8 cellular contexts compared by ENCODE assay signal in genomic region chr11:694563-695331, GRCh38. TPM values are rescaled to one million over a fixed set of nuclear protein-coding genes. Genes with fewer than 3 reads are reported as not detected.
DNase-seq lines count a peak whose midpoint lies in the region; ATAC-seq lines count a peak whose summit lies in the region.

A gene with protein sequence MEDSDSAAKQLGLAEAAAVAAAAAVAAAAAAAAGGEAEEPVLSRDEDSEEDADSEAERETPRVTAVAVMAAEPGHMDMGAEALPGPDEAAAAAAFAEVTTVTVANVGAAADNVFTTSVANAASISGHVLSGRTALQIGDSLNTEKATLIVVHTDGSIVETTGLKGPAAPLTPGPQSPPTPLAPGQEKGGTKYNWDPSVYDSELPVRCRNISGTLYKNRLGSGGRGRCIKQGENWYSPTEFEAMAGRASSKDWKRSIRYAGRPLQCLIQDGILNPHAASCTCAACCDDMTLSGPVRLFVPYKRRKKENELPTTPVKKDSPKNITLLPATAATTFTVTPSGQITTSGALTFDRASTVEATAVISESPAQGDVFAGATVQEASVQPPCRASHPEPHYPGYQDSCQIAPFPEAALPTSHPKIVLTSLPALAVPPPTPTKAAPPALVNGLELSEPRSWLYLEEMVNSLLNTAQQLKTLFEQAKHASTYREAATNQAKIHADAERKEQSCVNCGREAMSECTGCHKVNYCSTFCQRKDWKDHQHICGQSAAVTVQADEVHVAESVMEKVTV (minus strand): TSS chr11:695222. CDS start chr11:695047, 175 bp downstream.

- peaks cover 57% of the 10 kb centered on the region for H3K4me1 Mint-ChIP-seq in activated CD8-positive, alpha-beta memory T cell treated with anti-CD3 and anti-CD28 coated beads, Interleukin-2, amount 10 ng/mL, durations not matched to agents 7 days and 5 days

- under 1% methylated on average over 80 of the region's 108 CpGs for WGBS in mesenchymal stem cell

- no peaks in the 10 kb centered on the region for H3K27me3 Mint-ChIP-seq in activated CD8-positive, alpha-beta memory T cell treated with anti-CD3 and anti-CD28 coated beads, Interleukin-2, amount 10 ng/mL, durations not matched to agents 7 days and 5 days

- H3K4me1 ChIP-seq in endocrine pancreas (ENCODE audit: control insufficient read depth, insufficient read depth, low read length), result peaks cover 8% of the 10 kb centered on the region
- peaks cover 58% of the 10 kb centered on the region for H3K4me1 ChIP-seq in mesenchymal stem cell (ENCODE audit: control insufficient read depth, insufficient read depth, low read depth, low read length)

- H3K9me3 Mint-ChIP-seq in activated CD8-positive, alpha-beta memory T cell treated with anti-CD3 and anti-CD28 coated beads, Interleukin-2, amount 10 ng/mL, durations not matched to agents 7 days and 5 days (ENCODE audit: low read depth), result no peaks in the 10 kb centered on the region

- peak within 1 kb of the TSS; percentile 93 for H3K27ac Mint-ChIP-seq in activated CD8-positive, alpha-beta memory T cell treated with anti-CD3 and anti-CD28 coated beads, Interleukin-2, amount 10 ng/mL, durations not matched to agents 7 days and 5 days

- peak within 1 kb of the TSS; percentile 98 for H2BK120ac ChIP-seq in mesenchymal stem cell (ENCODE audit: low read depth, low read length)

- H3K9me3 ChIP-seq in endocrine pancreas (ENCODE audit: control insufficient read depth, low read length) (no peaks in the 10 kb centered on the region), mesenchymal stem cell (ENCODE audit: control insufficient read depth, low read length) (no peaks in the 10 kb centered on the region)

- peak; percentile 78 for ATAC-seq in GM21360 (IDR thresholded peaks at IDR 0.05; ENCODE audit: unreplicated experiment)
- ATAC-seq in activated CD8-positive, alpha-beta memory T cell treated with anti-CD3 and anti-CD28 coated beads, Interleukin-2, amount 10 ng/mL, durations not matched to agents 7 days and 5 days, result peak; percentile 86

- H2BK15ac ChIP-seq in mesenchymal stem cell (ENCODE audit: low read depth, poor library complexity, severe bottlenecking), result peak within 1 kb of the TSS; percentile 100

- H3K14ac ChIP-seq in mesenchymal stem cell (ENCODE audit: low read length in 2 of 2), result peak within 1 kb of the TSS; percentile 49 to 99

- H2AK5ac ChIP-seq in mesenchymal stem cell (ENCODE audit: low read length, severe bottlenecking), result peak within 1 kb of the TSS; percentile 35

- H4K8ac ChIP-seq in mesenchymal stem cell (ENCODE audit: low read length), result peak within 1 kb of the TSS; percentile 98

- no peak within 1 kb of the TSS for H3K4me3 ChIP-seq in endocrine pancreas (ENCODE audit: control insufficient read depth, insufficient read depth, low read length)
- peak within 1 kb of the TSS; percentile 79 to 97 for H3K4me3 ChIP-seq in mesenchymal stem cell (ENCODE audit: insufficient read depth in 1 of 2, low read depth in 1 of 2, low read length in 2 of 2)

- H3K36me3 ChIP-seq in endocrine pancreas (ENCODE audit: control insufficient read depth, insufficient read depth, low read length) (no peaks in the 10 kb centered on the region), mesenchymal stem cell (ENCODE audit: control insufficient read depth in 1 of 2, insufficient read depth in 2 of 2, low read depth in 1 of 2, low read length in 2 of 2) (peaks cover 11 to 13% of the 10 kb centered on the region in 2 experiments)

- H3K27ac ChIP-seq in mesenchymal stem cell (ENCODE audit: low read length, poor library complexity, severe bottlenecking), result peak within 1 kb of the TSS; percentile 99

- peak within 1 kb of the TSS; percentile 100 for H2BK5ac ChIP-seq in mesenchymal stem cell (ENCODE audit: low read depth, low read length, poor library complexity, severe bottlenecking)

- DNase-seq in COLO668 (lab: John Stamatoyannopoulos, UW; ENCODE audit: unreplicated experiment), result peak; percentile 85
- DNase-seq in HT1080 (ENCODE audit: low read depth), result peak; percentile 96
- DNase-seq in NOMO-1 (lab: John Stamatoyannopoulos, UW; ENCODE audit: unreplicated experiment in 2 of 2), result peak; percentile 97
- DNase-seq in activated CD8-positive, alpha-beta memory T cell treated with anti-CD3 and anti-CD28 coated beads, Interleukin-2, amount 10 ng/mL, durations not matched to agents 7 days and 5 days, result peak; percentile 99
- peak; percentile 97 for DNase-seq in mesenchymal stem cell
- peak; percentile 99 for DNase-seq in stimulated activated CD8-positive, alpha-beta memory T cell treated with anti-CD3 and anti-CD28 coated beads, Interleukin-12 subunit alpha, Interleukin-12 subunit beta, amount 100 ng/mL, for 4 hours (ENCODE audit: low read depth)

- H2AFZ ChIP-seq in mesenchymal stem cell (ENCODE audit: low read depth, low read length), result peak within 1 kb of the TSS; percentile 84

- CTCF ChIA-PET in activated CD8-positive, alpha-beta memory T cell treated with anti-CD3 and anti-CD28 coated beads, Interleukin-2, amount 10 ng/mL, durations not matched to agents 7 days and 5 days (lab: Charles Lee), result interaction anchor here (0.9 to 4.8 kb wide), 5 partner anchors 18 to 139 kb away, joined by 3 to 104 read pairs (median 4); partner anchors contain the start of gene RPLP2

- H3K27me3 ChIP-seq in endocrine pancreas (ENCODE audit: control insufficient read depth, insufficient read depth, low read length) (no peaks in the 10 kb centered on the region), mesenchymal stem cell (ENCODE audit: control insufficient read depth in 1 of 2, insufficient read depth in 1 of 2, low read length in 2 of 2) (no peaks in the 10 kb centered on the region)

- H3K4me3 Mint-ChIP-seq in activated CD8-positive, alpha-beta memory T cell treated with anti-CD3 and anti-CD28 coated beads, Interleukin-2, amount 10 ng/mL, durations not matched to agents 7 days and 5 days, result peak within 1 kb of the TSS; percentile 84

- H4K91ac ChIP-seq in mesenchymal stem cell (ENCODE audit: low read length), result peak within 1 kb of the TSS; percentile 98

- peak within 1 kb of the TSS; percentile 97 to 99 for H3K4ac ChIP-seq in mesenchymal stem cell (ENCODE audit: low read depth in 1 of 2, low read length in 2 of 2)

- peak within 1 kb of the TSS; percentile 99 to 100 for H3K18ac ChIP-seq in mesenchymal stem cell (ENCODE audit: low read depth in 1 of 2, low read length in 2 of 2)

- H3K23ac ChIP-seq in mesenchymal stem cell (ENCODE audit: low read length in 2 of 2), result peak within 1 kb of the TSS; percentile 64 to 99

- peak within 1 kb of the TSS; percentile 78 for H3K4me2 ChIP-seq in mesenchymal stem cell (ENCODE audit: low read length, poor library complexity, severe bottlenecking)

- H3K36me3 Mint-ChIP-seq in activated CD8-positive, alpha-beta memory T cell treated with anti-CD3 and anti-CD28 coated beads, Interleukin-2, amount 10 ng/mL, durations not matched to agents 7 days and 5 days, result peaks cover 2% of the 10 kb centered on the region

- H3K9ac ChIP-seq in endocrine pancreas (ENCODE audit: control insufficient read depth, insufficient read depth, low read length) (peak within 1 kb of the TSS; percentile 94), mesenchymal stem cell (ENCODE audit: low read length) (peak within 1 kb of the TSS; percentile 99)

- peak within 1 kb of the TSS in 1 of 2 experiments; percentile 81 for H2BK12ac ChIP-seq in mesenchymal stem cell (ENCODE audit: low read length in 2 of 2)

- peaks cover 8% of the 10 kb centered on the region for H3K79me1 ChIP-seq in mesenchymal stem cell (replicated peaks; ENCODE audit: low read length, poor library complexity, severe bottlenecking)

RNA-seq across cellular contexts. Expression of the gene that starts here (rescaled TPM):
- 64.5 and 75.0 TPM in 2 replicates for total RNA-seq in HT1080 (2014; rRNA removed; shearing (Covaris generic))
- polyA plus RNA-seq in HT1080 (2015; cell fraction: cytosol; rRNA removed), result 43.7 and 56.2 TPM in 2 replicates
- 37.9 and 38.8 TPM in 2 replicates for polyA plus RNA-seq in HT1080 (2015; cell fraction: nucleus; rRNA removed)
- total RNA-seq in activated CD8-positive, alpha-beta memory T cell treated with anti-CD3 and anti-CD28 coated beads, Interleukin-2, amount 10 ng/mL, durations not matched to agents 7 days and 5 days, result 10 to 100 TPM; 39.0 to 40.1 TPM
- 21.2 TPM for polyA plus RNA-seq in mesenchymal stem cell (2013, experiment 1 of 2)
- polyA plus RNA-seq in mesenchymal stem cell (2013, experiment 2 of 2), result 20.6 TPM
